In the genomic region with DNA sequence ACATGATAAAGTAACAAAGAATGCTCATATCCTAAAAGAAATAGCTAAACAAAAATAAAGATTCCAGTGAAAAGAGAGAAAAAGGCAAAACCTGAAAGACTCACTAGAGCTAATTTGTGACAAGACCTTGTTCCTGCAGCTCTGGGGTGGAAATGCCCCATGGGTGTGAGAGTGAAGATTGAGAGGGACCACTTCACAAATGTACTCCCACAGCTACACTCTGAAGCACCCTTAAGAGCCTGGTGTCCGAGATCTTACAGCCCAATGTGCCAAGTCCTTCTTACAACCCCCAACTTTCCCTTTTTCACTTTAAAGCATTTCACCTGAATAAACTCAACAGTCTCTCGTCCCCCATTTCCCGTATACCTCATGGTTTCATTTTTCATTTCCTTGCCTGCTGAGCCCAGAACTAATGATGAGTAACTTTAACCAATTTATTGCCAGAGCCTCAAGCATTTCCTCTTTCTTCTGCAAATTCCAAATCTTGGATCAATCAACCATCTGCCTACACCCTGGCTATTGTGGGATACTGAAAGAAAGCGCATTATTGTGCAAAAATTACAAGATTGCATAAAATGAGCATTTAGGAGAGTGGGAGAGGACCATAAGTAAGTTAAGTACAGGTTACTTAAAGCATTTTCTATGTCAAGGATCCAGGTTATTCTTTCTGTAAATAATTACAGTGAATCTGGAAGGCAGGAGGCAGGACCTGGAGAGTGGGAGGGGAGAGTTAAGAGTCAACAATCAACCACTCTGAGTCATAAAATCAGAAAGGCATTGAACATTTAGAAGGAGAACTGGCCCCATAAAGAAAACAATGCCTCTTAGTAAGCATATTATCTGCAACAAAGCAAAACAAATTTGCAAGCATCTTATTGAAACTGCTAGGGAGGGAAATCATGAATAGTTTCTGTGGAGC, we compare ENCODE assay signal across 19 cellular contexts.
DNase-seq lines count a peak whose midpoint lies in the region; ATAC-seq and TF ChIP-seq lines count a peak whose summit lies in the region.
"Had no signal": no experiment of that assay in that cellular context is flagged by ENCODE, and none has a peak within 500 bp of the region (broad histone marks: within the 10 kb centered on the region; RNA-seq: fewer than 3 reads in every experiment).

No MANE protein-coding gene starts in this region.

- no peak overlapping the region for H2BK15ac ChIP-seq in H9 (ENCODE audit: low read depth, low read length)

- H4K20me1 ChIP-seq in H9 (ENCODE audit: control insufficient read depth, insufficient read depth, insufficient read length): no peaks in the 10 kb centered on the region

- no peaks in the 10 kb centered on the region for H3K27me3 Mint-ChIP-seq in activated CD8-positive, alpha-beta T cell treated with anti-CD3 and anti-CD28 coated beads, Interleukin-2, amount 10 ng/mL, durations not matched to agents 7 days and 5 days (ENCODE audit: low read depth)
- no peaks in the 10 kb centered on the region for H3K27me3 Mint-ChIP-seq in activated CD8-positive, alpha-beta T cell treated with anti-CD3 and anti-CD28 coated beads for 36 hours
- H3K27me3 Mint-ChIP-seq in H9 (ENCODE audit: low read depth) (no peaks in the 10 kb centered on the region), T-cell (no peaks in the 10 kb centered on the region)
- H3K27me3 Mint-ChIP-seq in naive thymus-derived CD4-positive, alpha-beta T cell: no peaks in the 10 kb centered on the region
- no peaks in the 10 kb centered on the region for H3K27me3 Mint-ChIP-seq in activated T-helper 17 cell treated with anti-CD3 and anti-CD28 coated beads, Interleukin-2, amount 50 U/mL, for 72 hours
- H3K27me3 Mint-ChIP-seq: activated B cell treated with CpG ODN at 0.5 μM for 24 hours; activated T-cell treated with anti-CD3 and anti-CD28 coated beads, Interleukin-2, amount 50 U/mL, for 24 hours; effector memory CD8-positive, alpha-beta T cell; stimulated activated memory B cell treated with anti-CD40 and anti-IgM and Interleukin-4, amounts not matched to agents 10 μg/mL and 1 μg/mL and 100 μg/mL, for 72 hours had no signal

- H2BK5ac ChIP-seq in H9 (ENCODE audit: insufficient read length, low read length): no peak overlapping the region

- H3K14ac ChIP-seq in H9 (ENCODE audit: insufficient read depth, low read length): peak overlapping the region; percentile 57; the same call in 1 of the 2 replicates

- H2AK5ac ChIP-seq in H9 (ENCODE audit: insufficient read length, low read length): no peak overlapping the region

- H2BK12ac ChIP-seq in H9 (ENCODE audit: insufficient read length, low read depth, low read length): no peak overlapping the region

- peaks cover 14% of the 10 kb centered on the region for H3K4me1 Mint-ChIP-seq in activated CD8-positive, alpha-beta T cell treated with anti-CD3 and anti-CD28 coated beads, Interleukin-2, amount 10 ng/mL, durations not matched to agents 7 days and 5 days (ENCODE audit: low read depth)
- peaks cover 5% of the 10 kb centered on the region for H3K4me1 Mint-ChIP-seq in activated CD8-positive, alpha-beta T cell treated with anti-CD3 and anti-CD28 coated beads for 36 hours (ENCODE audit: low read depth)
- H3K4me1 Mint-ChIP-seq in H9: peaks cover 16 to 18% of the 10 kb centered on the region in 2 experiments
- peaks cover 0 to 11% (median 6%) of the 10 kb centered on the region in 3 donors for H3K4me1 Mint-ChIP-seq in T-cell
- peaks cover 0 to 11% (median 9%) of the 10 kb centered on the region in 7 donors for H3K4me1 Mint-ChIP-seq in naive thymus-derived CD4-positive, alpha-beta T cell
- no peaks in the 10 kb centered on the region for H3K4me1 Mint-ChIP-seq in activated T-helper 17 cell treated with anti-CD3 and anti-CD28 coated beads, Interleukin-2, amount 50 U/mL, for 72 hours
- H3K4me1 Mint-ChIP-seq: activated B cell treated with CpG ODN at 0.5 μM for 24 hours; natural killer cell; stimulated activated memory B cell treated with anti-CD40 and anti-IgM and Interleukin-4, amounts not matched to agents 10 μg/mL and 1 μg/mL and 100 μg/mL, for 72 hours had no signal

- no peak overlapping the region for H4K91ac ChIP-seq in H9 (ENCODE audit: insufficient read length, low read depth, low read length)

- H3K4me1 ChIP-seq in H9 (ENCODE audit: insufficient read depth, low read length): peaks cover 5% of the 10 kb centered on the region; the same call in 1 of the 2 replicates
- H3K4me1 ChIP-seq in naive thymus-derived CD4-positive, alpha-beta T cell (ENCODE audit: control insufficient read depth in 2 of 2, insufficient read depth in 2 of 2, low read length in 2 of 2): no peaks in the 10 kb centered on the region
- H3K4me1 ChIP-seq: gastrocnemius medialis had no signal

- no peak for ATAC-seq in activated CD8-positive, alpha-beta T cell treated with anti-CD3 and anti-CD28 coated beads, Interleukin-2, amount 10 ng/mL, durations not matched to agents 7 days and 5 days
- ATAC-seq in activated CD8-positive, alpha-beta T cell treated with anti-CD3 and anti-CD28 coated beads for 36 hours: no peak
- no peak for ATAC-seq in T-cell (replicated peaks in 1 of 4)
- no peak for ATAC-seq in naive thymus-derived CD4-positive, alpha-beta T cell
- no peak for ATAC-seq in activated T-helper 17 cell treated with anti-CD3 and anti-CD28 coated beads, Interleukin-2, amount 50 U/mL, for 72 hours (replicated peaks)
- ATAC-seq: effector memory CD8-positive, alpha-beta T cell; gastrocnemius medialis; HCT116; natural killer cell; stimulated activated memory B cell treated with anti-CD40 and anti-IgM and Interleukin-4, amounts not matched to agents 10 μg/mL and 1 μg/mL and 100 μg/mL, for 72 hours had no signal

- H3K9me3 ChIP-seq in H9 (ENCODE audit: control insufficient read depth, low read depth, low read length): no peaks in the 10 kb centered on the region
- H3K9me3 ChIP-seq in naive thymus-derived CD4-positive, alpha-beta T cell (ENCODE audit: control insufficient read depth in 2 of 3, low read length in 3 of 3): no peaks in the 10 kb centered on the region
- H3K9me3 ChIP-seq: gastrocnemius medialis had no signal

- no peaks in the 10 kb centered on the region for H3K23me2 ChIP-seq in H9 (ENCODE audit: insufficient read length, low read depth, low read length, poor library complexity, severe bottlenecking)

- H2AFZ ChIP-seq in H9 (ENCODE audit: low read length): peak overlapping the region; percentile 22

- H3K4me3 ChIP-seq in naive thymus-derived CD4-positive, alpha-beta T cell (ENCODE audit: low read length): no peak overlapping the region
- H3K4me3 ChIP-seq: gastrocnemius medialis had no signal

- H3T11ph ChIP-seq in H9 (ENCODE audit: low read length): no peak overlapping the region

- H3K9ac ChIP-seq in H9 (ENCODE audit: extremely low read depth, insufficient read length, low read length): no peak overlapping the region
- H3K9ac ChIP-seq: SK-N-SH had no signal

- no peak overlapping the region for H3K4me2 ChIP-seq in H9 (ENCODE audit: insufficient read depth, insufficient read length, low read length)
- H3K4me2 ChIP-seq: SK-N-SH had no signal

- CTCF ChIA-PET in activated CD8-positive, alpha-beta T cell treated with anti-CD3 and anti-CD28 coated beads, Interleukin-2, amount 10 ng/mL, durations not matched to agents 7 days and 5 days (lab: Charles Lee): no interaction called here
- CTCF ChIA-PET in activated CD8-positive, alpha-beta T cell treated with anti-CD3 and anti-CD28 coated beads for 36 hours (lab: Charles Lee): no interaction called here
- CTCF ChIA-PET in T-cell (lab: Charles Lee): no interaction called here
- CTCF ChIA-PET in naive thymus-derived CD4-positive, alpha-beta T cell (lab: Charles Lee): no interaction called here

- no peak overlapping the region for H3K18ac ChIP-seq in H9 (ENCODE audit: insufficient read length, low read depth, low read length)

- no peaks in the 10 kb centered on the region for H3K79me2 ChIP-seq in H9 (ENCODE audit: insufficient read depth, low read length)

- H3K36me3 Mint-ChIP-seq in activated CD8-positive, alpha-beta T cell treated with anti-CD3 and anti-CD28 coated beads, Interleukin-2, amount 10 ng/mL, durations not matched to agents 7 days and 5 days (ENCODE audit: low read depth): peaks cover 2% of the 10 kb centered on the region
- no peaks in the 10 kb centered on the region for H3K36me3 Mint-ChIP-seq in activated CD8-positive, alpha-beta T cell treated with anti-CD3 and anti-CD28 coated beads for 36 hours (ENCODE audit: low read depth)
- H3K36me3 Mint-ChIP-seq in H9 (ENCODE audit: insufficient read depth in 1 of 3, low read depth in 3 of 3) (no peaks in the 10 kb centered on the region), T-cell (no peaks in the 10 kb centered on the region)
- peaks cover 0 to 6% (median 0%) of the 10 kb centered on the region in 5 donors for H3K36me3 Mint-ChIP-seq in naive thymus-derived CD4-positive, alpha-beta T cell
- no peaks in the 10 kb centered on the region for H3K36me3 Mint-ChIP-seq in activated T-helper 17 cell treated with anti-CD3 and anti-CD28 coated beads, Interleukin-2, amount 50 U/mL, for 72 hours (ENCODE audit: low read depth)
- H3K36me3 Mint-ChIP-seq: natural killer cell; stimulated activated memory B cell treated with anti-CD40 and anti-IgM and Interleukin-4, amounts not matched to agents 10 μg/mL and 1 μg/mL and 100 μg/mL, for 72 hours had no signal

- no peak overlapping the region for H3K4ac ChIP-seq in H9 (ENCODE audit: low read depth, low read length)

- peak overlapping the region; percentile 67 for H3K27ac Mint-ChIP-seq in activated CD8-positive, alpha-beta T cell treated with anti-CD3 and anti-CD28 coated beads, Interleukin-2, amount 10 ng/mL, durations not matched to agents 7 days and 5 days
- no peak overlapping the region for H3K27ac Mint-ChIP-seq in activated CD8-positive, alpha-beta T cell treated with anti-CD3 and anti-CD28 coated beads for 36 hours
- no peak overlapping the region; a peak in 1 of 7 replicates for H3K27ac Mint-ChIP-seq in H9
- no peak overlapping the region for H3K27ac Mint-ChIP-seq in T-cell
- H3K27ac Mint-ChIP-seq in naive thymus-derived CD4-positive, alpha-beta T cell: peak overlapping the region in 4 of 9 donors; percentile 21 to 81 (median 54)
- no peak overlapping the region for H3K27ac Mint-ChIP-seq in activated T-helper 17 cell treated with anti-CD3 and anti-CD28 coated beads, Interleukin-2, amount 50 U/mL, for 72 hours
- H3K27ac Mint-ChIP-seq: activated B cell treated with CpG ODN at 0.5 μM for 24 hours; activated T-cell treated with anti-CD3 and anti-CD28 coated beads, Interleukin-2, amount 50 U/mL, for 24 hours; effector memory CD8-positive, alpha-beta T cell; natural killer cell; stimulated activated memory B cell treated with anti-CD40 and anti-IgM and Interleukin-4, amounts not matched to agents 10 μg/mL and 1 μg/mL and 100 μg/mL, for 72 hours had no signal

- H2BK20ac ChIP-seq in H9 (ENCODE audit: low read depth, low read length, poor library complexity, severe bottlenecking): no peak overlapping the region

- intact Hi-C loops in activated CD8-positive, alpha-beta T cell treated with anti-CD3 and anti-CD28 coated beads for 36 hours (cut with micrococcal nuclease): no loop called here
- intact Hi-C loops in naive thymus-derived CD4-positive, alpha-beta T cell (cut with micrococcal nuclease): loop anchor here in 1 of 2 donors (10.0 kb wide), 1 partner anchor 55 kb away; no protein-coding TSS in a partner anchor

- H3K79me1 ChIP-seq in H9 (ENCODE audit: insufficient read depth, low read depth, low read length, poor library complexity, severe bottlenecking): no peaks in the 10 kb centered on the region

- H3K23ac ChIP-seq in H9 (ENCODE audit: insufficient read length, low read depth, low read length): no peak overlapping the region

- H3K27me3 ChIP-seq in H9 (ENCODE audit: insufficient read depth, low read length): no peaks in the 10 kb centered on the region
- no peaks in the 10 kb centered on the region for H3K27me3 ChIP-seq in naive thymus-derived CD4-positive, alpha-beta T cell (ENCODE audit: control insufficient read depth in 2 of 2, insufficient read depth in 2 of 2, low read length in 2 of 2)
- H3K27me3 ChIP-seq: gastrocnemius medialis had no signal

- no peak overlapping the region for H4K5ac ChIP-seq in H9 (ENCODE audit: insufficient read length, low read depth, low read length)

- H4K8ac ChIP-seq in H9 (replicated peaks; ENCODE audit: insufficient read length, low read depth, low read length): no peak overlapping the region

- POLR2A ChIA-PET in activated CD8-positive, alpha-beta T cell treated with anti-CD3 and anti-CD28 coated beads, Interleukin-2, amount 10 ng/mL, durations not matched to agents 7 days and 5 days (lab: Charles Lee): no interaction called here
- POLR2A ChIA-PET in activated CD8-positive, alpha-beta T cell treated with anti-CD3 and anti-CD28 coated beads for 36 hours (lab: Charles Lee): no interaction called here
- POLR2A ChIA-PET in T-cell (lab: Charles Lee): interaction anchor here in 1 of 2 donors (0.7 kb wide), 2 partner anchors 15 to 206 kb away, joined by 4 to 5 read pairs; no protein-coding TSS in a partner anchor
- POLR2A ChIA-PET in naive thymus-derived CD4-positive, alpha-beta T cell (lab: Charles Lee): no interaction called here

- H3K9me3 Mint-ChIP-seq in activated CD8-positive, alpha-beta T cell treated with anti-CD3 and anti-CD28 coated beads, Interleukin-2, amount 10 ng/mL, durations not matched to agents 7 days and 5 days (ENCODE audit: insufficient read depth): no peaks in the 10 kb centered on the region
- H3K9me3 Mint-ChIP-seq in activated CD8-positive, alpha-beta T cell treated with anti-CD3 and anti-CD28 coated beads for 36 hours: no peaks in the 10 kb centered on the region
- H3K9me3 Mint-ChIP-seq in H9: no peaks in the 10 kb centered on the region
- peaks cover 3 to 12% (median 6%) of the 10 kb centered on the region in 3 donors for H3K9me3 Mint-ChIP-seq in T-cell
- peaks cover 0 to 6% (median 0%) of the 10 kb centered on the region in 11 donors for H3K9me3 Mint-ChIP-seq in naive thymus-derived CD4-positive, alpha-beta T cell
- H3K9me3 Mint-ChIP-seq in activated T-helper 17 cell treated with anti-CD3 and anti-CD28 coated beads, Interleukin-2, amount 50 U/mL, for 72 hours: peaks cover 8% of the 10 kb centered on the region
- H3K9me3 Mint-ChIP-seq: stimulated activated memory B cell treated with anti-CD40 and anti-IgM and Interleukin-4, amounts not matched to agents 10 μg/mL and 1 μg/mL and 100 μg/mL, for 72 hours had no signal

- H3K27ac ChIP-seq in H9 (ENCODE audit: insufficient read length, low read depth, low read length): no peak overlapping the region
- H3K27ac ChIP-seq in naive thymus-derived CD4-positive, alpha-beta T cell (ENCODE audit: low read depth, low read length): no peak overlapping the region
- H3K27ac ChIP-seq: gastrocnemius medialis had no signal

- DNase-seq in activated CD8-positive, alpha-beta T cell treated with anti-CD3 and anti-CD28 coated beads, Interleukin-2, amount 10 ng/mL, durations not matched to agents 7 days and 5 days: no peak
- DNase-seq in activated CD8-positive, alpha-beta T cell treated with anti-CD3 and anti-CD28 coated beads for 36 hours: no peak
- no peak for DNase-seq in H9
- DNase-seq in T-cell: no peak
- DNase-seq in naive thymus-derived CD4-positive, alpha-beta T cell: peak in 1 of 9 donors; percentile 2
- no peak for DNase-seq in HUDEP-2 (lab: John Stamatoyannopoulos, UW; ENCODE audit: unreplicated experiment in 76 of 76)
- DNase-seq in middle frontal gyrus (ENCODE audit: extremely low spot score, low spot score): no peak
- DNase-seq: activated B cell treated with CpG ODN at 0.5 μM for 24 hours; activated T-cell treated with anti-CD3 and anti-CD28 coated beads, Interleukin-2, amount 50 U/mL, for 24 hours; effector memory CD8-positive, alpha-beta T cell; gastrocnemius medialis; kidney; natural killer cell; NCI-H1694; SK-N-SH; stimulated activated CD4-positive, alpha-beta T cell treated with anti-CD3 and anti-CD28 coated beads, Interleukin-4, amount 100 ng/mL, for 1 hour had no signal

- no peaks in the 10 kb centered on the region for H3K36me3 ChIP-seq in naive thymus-derived CD4-positive, alpha-beta T cell (ENCODE audit: control insufficient read depth in 2 of 3, insufficient read depth in 3 of 3, low read length in 3 of 3)
- H3K36me3 ChIP-seq: gastrocnemius medialis had no signal

- WGBS in H9 (ENCODE audit: extremely low coverage, insufficient read length, low lambda C conversion rate): no CpG with 5 or more reads among the region's 4 CpGs

- H3K56ac ChIP-seq in H9 (ENCODE audit: insufficient read length, low read depth, low read length): no peak overlapping the region

- no peak for TF ChIP-seq CTCF in activated CD8-positive, alpha-beta T cell treated with anti-CD3 and anti-CD28 coated beads for 36 hours (IDR thresholded peaks at IDR 0.05)
- TF ChIP-seq CTCF in H9 (conservative IDR thresholded peaks at IDR 0.05): no peak

- peak overlapping the region; percentile 24 for H3K4me3 Mint-ChIP-seq in activated CD8-positive, alpha-beta T cell treated with anti-CD3 and anti-CD28 coated beads, Interleukin-2, amount 10 ng/mL, durations not matched to agents 7 days and 5 days
- no peak overlapping the region for H3K4me3 Mint-ChIP-seq in activated CD8-positive, alpha-beta T cell treated with anti-CD3 and anti-CD28 coated beads for 36 hours
- H3K4me3 Mint-ChIP-seq in H9: no peak overlapping the region
- peak overlapping the region in 2 of 3 donors; percentile 14 to 61 for H3K4me3 Mint-ChIP-seq in T-cell
- peak overlapping the region; percentile 4 to 75 (median 55) for H3K4me3 Mint-ChIP-seq in naive thymus-derived CD4-positive, alpha-beta T cell
- no peak overlapping the region for H3K4me3 Mint-ChIP-seq in activated T-helper 17 cell treated with anti-CD3 and anti-CD28 coated beads, Interleukin-2, amount 50 U/mL, for 72 hours
- H3K4me3 Mint-ChIP-seq: activated B cell treated with CpG ODN at 0.5 μM for 24 hours; activated T-cell treated with anti-CD3 and anti-CD28 coated beads, Interleukin-2, amount 50 U/mL, for 24 hours; effector memory CD8-positive, alpha-beta T cell; natural killer cell; stimulated activated memory B cell treated with anti-CD40 and anti-IgM and Interleukin-4, amounts not matched to agents 10 μg/mL and 1 μg/mL and 100 μg/mL, for 72 hours had no signal

- no peak overlapping the region for H2BK120ac ChIP-seq in H9 (ENCODE audit: low read depth, low read length, poor library complexity, severe bottlenecking)

Comparison
In these comparisons a context has a peak if more than half of its experiments do, and no peak if none do; other contexts are left out.
1. H3K4me3 Mint-ChIP-seq: peak in activated CD8-positive, alpha-beta T cell treated with anti-CD3 and anti-CD28 coated beads, Interleukin-2, amount 10 ng/mL, durations not matched to agents 7 days and 5 days (single experiment), T-cell (2 of 3) and naive thymus-derived CD4-positive, alpha-beta T cell (10 of 10); none in activated CD8-positive, alpha-beta T cell treated with anti-CD3 and anti-CD28 coated beads for 36 hours (single experiment), H9 (0 of 2) and activated T-helper 17 cell treated with anti-CD3 and anti-CD28 coated beads, Interleukin-2, amount 50 U/mL, for 72 hours (single experiment).